29 cellular contexts compared by ENCODE assay signal in genomic region chr11:95494167-95494566, GRCh38.
DNase-seq lines count a peak whose midpoint lies in the region; ATAC-seq and TF ChIP-seq lines count a peak whose summit lies in the region.
"Had no signal": no experiment of that assay in that cellular context is flagged by ENCODE, and none has a peak within 500 bp of the region (broad histone marks: within the 10 kb centered on the region; RNA-seq: fewer than 3 reads in every experiment).

No MANE protein-coding gene starts in this region.

- TF ChIP-seq CTCF in HEK293 (tag by site-specific recombination; IDR thresholded peaks at IDR 0.05) (no peak), esophagus muscularis mucosa (IDR thresholded peaks at IDR 0.05) (no peak)

- no peak for TF ChIP-seq POLR2A in esophagus muscularis mucosa (IDR thresholded peaks at IDR 0.05; ENCODE audit: low read depth)

- no peak overlapping the region for H3K4me3 ChIP-seq in HEK293 (ENCODE audit: low read depth, low read length)
- H3K4me3 ChIP-seq in esophagus muscularis mucosa: no peak overlapping the region
- H3K4me3 ChIP-seq: A549; BLaER1; BLaER1 treated with 17β-estradiol and CSF1 and Interleukin-3, amounts not matched to agents 10 nM and 100 nM had no signal

- H3K36me3 ChIP-seq in HEK293 (ENCODE audit: control insufficient read depth in 2 of 2, insufficient read depth in 1 of 2, low read length in 2 of 2) (no peaks in the 10 kb centered on the region), esophagus muscularis mucosa (no peaks in the 10 kb centered on the region)
- H3K36me3 ChIP-seq: BE2C; BLaER1; BLaER1 treated with 17β-estradiol and CSF1 and Interleukin-3, amounts not matched to agents 10 nM and 100 nM had no signal

- CTCF ChIA-PET in HEK293 (lab: Yijun Ruan, JAX): no interaction called here

- H3K27ac ChIP-seq in HEK293 (ENCODE audit: extremely low read depth, low read depth, low read length) (no peak overlapping the region), esophagus muscularis mucosa (replicated peaks in 1 of 4) (no peak overlapping the region)
- H3K27ac ChIP-seq: 22Rv1; A549; BLaER1; BLaER1 treated with 17β-estradiol and CSF1 and Interleukin-3, amounts not matched to agents 10 nM and 100 nM; C4-2B had no signal

- POLR2A ChIA-PET in HEK293 (lab: Yijun Ruan, JAX): no interaction called here

- DNase-seq in esophagus muscularis mucosa (ENCODE audit: extremely low spot score): peak; percentile 8
- DNase-seq: 8988T; ACHN; AML-193; BE2C; C1 segment of cervical spinal cord; Caco-2; Calu3; CD4-positive, alpha-beta memory T cell; CD4-positive, alpha-beta T cell; CD4-positive, CD25-positive, alpha-beta regulatory T cell; CD8-positive, alpha-beta memory T cell; CD8-positive, alpha-beta T cell; COR-L47; DMS 273 treated with DMSO at 0.1 percent for 48 hours; DMS153; DMS53; DMS79; DMS79 treated with DMSO at 0.1 percent for 48 hours; DND-41; EL had no signal

- no peaks in the 10 kb centered on the region for H3K27me3 ChIP-seq in esophagus muscularis mucosa
- H3K27me3 ChIP-seq: BE2C; BLaER1; BLaER1 treated with 17β-estradiol and CSF1 and Interleukin-3, amounts not matched to agents 10 nM and 100 nM had no signal

- intact Hi-C loops in esophagus muscularis mucosa (cut with DNase I): no loop called here

- no peaks in the 10 kb centered on the region for H3K4me1 ChIP-seq in HEK293 (ENCODE audit: control insufficient read depth, insufficient read depth, low read length)
- peaks cover 0 to 10% (median 4%) of the 10 kb centered on the region in 4 donors for H3K4me1 ChIP-seq in esophagus muscularis mucosa
- H3K4me1 ChIP-seq: BLaER1; BLaER1 treated with 17β-estradiol and CSF1 and Interleukin-3, amounts not matched to agents 10 nM and 100 nM had no signal

- no peaks in the 10 kb centered on the region for H3K9me3 ChIP-seq in HEK293 (ENCODE audit: control insufficient read depth, insufficient read depth, low read depth, low read length)
- peaks cover 0 to 15% (median 0%) of the 10 kb centered on the region in 4 donors for H3K9me3 ChIP-seq in esophagus muscularis mucosa
- H3K9me3 ChIP-seq: A549, BE2C, Caco-2 had no signal

- no peak for TF ChIP-seq EP300 in esophagus muscularis mucosa (IDR thresholded peaks at IDR 0.05)

- 99% methylated on average over 4 of the region's 4 CpGs for WGBS in esophagus muscularis mucosa

- ATAC-seq in HG02798 (IDR thresholded peaks at IDR 0.05; ENCODE audit: poor library complexity, unreplicated experiment) (no peak), GM21786 (IDR thresholded peaks at IDR 0.05; ENCODE audit: unreplicated experiment) (no peak)
- ATAC-seq: A549; CD8-positive, alpha-beta T cell had no signal

TF ChIP-seq in HEK293, 187 proteins besides CTCF, POLR2A, EP300 and RAD21:
- TF ChIP-seq, protein P1, sequence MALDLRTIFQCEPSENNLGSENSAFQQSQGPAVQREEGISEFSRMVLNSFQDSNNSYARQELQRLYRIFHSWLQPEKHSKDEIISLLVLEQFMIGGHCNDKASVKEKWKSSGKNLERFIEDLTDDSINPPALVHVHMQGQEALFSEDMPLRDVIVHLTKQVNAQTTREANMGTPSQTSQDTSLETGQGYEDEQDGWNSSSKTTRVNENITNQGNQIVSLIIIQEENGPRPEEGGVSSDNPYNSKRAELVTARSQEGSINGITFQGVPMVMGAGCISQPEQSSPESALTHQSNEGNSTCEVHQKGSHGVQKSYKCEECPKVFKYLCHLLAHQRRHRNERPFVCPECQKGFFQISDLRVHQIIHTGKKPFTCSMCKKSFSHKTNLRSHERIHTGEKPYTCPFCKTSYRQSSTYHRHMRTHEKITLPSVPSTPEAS (tag by site-specific recombination; IDR thresholded peaks at IDR 0.05): peak; percentile 56; the same call in 1 of the 2 replicates
- TF ChIP-seq SETDB1 (IDR thresholded peaks at IDR 0.05; ENCODE audit: insufficient read length, low read length) (peak; percentile 67), ZNF791 (tag by site-specific recombination; IDR thresholded peaks at IDR 0.05) (peak; percentile 87), ZNF280D (tag by site-specific recombination; IDR thresholded peaks at IDR 0.05) (no peak)
